Comparison of ENCODE assay signal across 9 cellular contexts in the genomic region with DNA sequence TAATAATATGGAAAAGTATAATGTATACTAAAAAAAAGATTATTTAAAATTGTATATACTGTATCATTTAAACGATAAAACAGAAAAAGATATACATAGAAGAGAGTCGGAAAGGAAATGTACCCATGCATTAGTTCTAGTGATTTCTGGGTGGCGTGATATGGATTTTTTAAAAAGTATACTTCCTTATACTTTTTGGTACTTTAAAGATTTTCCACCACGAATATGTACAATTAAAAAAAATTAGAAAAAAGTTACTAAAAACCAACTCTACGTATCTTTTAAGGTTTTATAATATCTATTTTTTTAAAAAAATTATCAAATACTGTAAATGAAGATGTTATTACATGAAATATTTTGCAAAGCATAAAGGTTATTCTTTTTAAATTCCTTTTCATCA.
"Had no signal": no experiment of that assay in that cellular context is flagged by ENCODE, and none has a peak within 500 bp of the region (broad histone marks: within the 10 kb centered on the region; RNA-seq: fewer than 3 reads in every experiment).

No MANE protein-coding gene starts in this region.

- H3K27ac Mint-ChIP-seq: HFFc6, IgD-negative memory B cell had no signal

- H3K4me3 Mint-ChIP-seq: HFFc6 had no signal

- H3K27ac ChIP-seq: GM23248, HL-60 had no signal

- DNase-seq: GM23248, GOT3, HFFc6, KG1 had no signal

- FAIRE-seq: HepG2 had no signal

- H3K9ac ChIP-seq: GM23248 had no signal

- H3K4me3 ChIP-seq: GM23248, HAP-1 had no signal

- H3K9me3 ChIP-seq: HAP-1 had no signal

- H3K27me3 Mint-ChIP-seq: IgD-negative memory B cell had no signal

- ATAC-seq: HCT116, HepG2 had no signal

- H3K9me3 Mint-ChIP-seq: HFFc6, IgD-negative memory B cell had no signal

- H2AFZ ChIP-seq: GM23248 had no signal
